In the genomic region with DNA sequence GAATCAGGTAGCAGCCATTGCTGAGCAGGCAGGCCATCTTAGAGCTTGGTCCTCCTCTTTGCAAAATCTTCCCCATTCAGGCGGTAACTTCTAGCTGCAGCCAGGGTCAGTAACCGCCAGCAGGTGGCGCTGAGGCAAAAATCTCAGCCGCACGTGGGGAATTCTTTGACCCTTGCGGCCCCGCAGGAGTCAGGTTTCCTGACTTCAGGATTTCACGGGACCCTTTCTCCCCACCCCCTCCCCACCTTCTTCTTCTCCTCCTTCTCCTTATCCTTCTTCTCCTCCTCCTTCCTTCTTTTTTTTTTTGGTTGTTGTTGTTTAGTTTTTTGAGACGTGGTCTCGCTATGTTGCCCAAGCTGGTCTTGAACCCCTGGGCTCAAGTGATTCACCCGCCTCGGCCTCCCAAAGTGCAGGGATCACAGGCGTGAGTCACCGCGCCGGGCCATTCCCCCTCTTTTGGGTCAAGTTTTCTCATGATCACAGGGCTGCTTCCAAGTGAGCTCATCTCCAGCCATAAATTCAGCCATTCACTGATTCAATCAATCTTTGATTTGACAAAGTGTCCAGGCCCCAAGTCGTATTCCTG, we compare ENCODE assay signal across 1 cellular context.
A peak's percentile ranks its signal among the peaks of the same experiment; 100 is the strongest.
TF ChIP-seq lines count a peak whose summit lies in the region.

No MANE protein-coding gene starts in this region.

TF ChIP-seq in HEK293, 187 proteins besides CTCF, POLR2A, EP300 and RAD21 (continued from another document):
- no peak for TF ChIP-seq TCF7L2 (IDR thresholded peaks at IDR 0.05; ENCODE audit: borderline replicate concordance, low read depth, low read length)
- TF ChIP-seq ZNF132 (tag by site-specific recombination; IDR thresholded peaks at IDR 0.05; ENCODE audit: borderline replicate concordance), result no peak
- peak; percentile 36; the same call in 1 of the 2 replicates for TF ChIP-seq ZFP37 (tag by site-specific recombination; IDR thresholded peaks at IDR 0.05)
TF ChIP-seq in HEK293: peak in this region for 33.
